17 cellular contexts compared by ENCODE assay signal in the genomic region with DNA sequence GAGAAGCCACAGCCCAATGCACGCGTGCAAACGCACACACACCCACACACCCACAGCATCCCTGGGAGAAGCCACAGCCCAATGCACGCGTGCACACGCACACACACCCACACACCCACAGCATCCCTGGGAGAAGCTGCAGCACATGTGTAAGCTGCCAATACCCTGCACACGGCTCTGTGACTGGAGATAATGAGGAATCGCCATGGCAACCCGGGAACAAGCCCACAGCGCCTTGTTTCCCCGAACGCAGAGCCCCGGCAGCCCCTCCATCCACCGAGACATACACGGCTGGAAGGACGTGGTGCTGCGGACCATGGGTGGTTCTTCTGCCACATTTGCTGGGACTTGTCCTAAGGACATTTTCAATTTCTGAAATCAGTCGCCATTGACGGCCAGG.
DNase-seq lines count a peak whose midpoint lies in the region; ATAC-seq lines count a peak whose summit lies in the region.
"Had no signal": no experiment of that assay in that cellular context is flagged by ENCODE, and none has a peak within 500 bp of the region (broad histone marks: within the 10 kb centered on the region; RNA-seq: fewer than 3 reads in every experiment).

No MANE protein-coding gene starts in this region.

- no peak overlapping the region for H4K8ac ChIP-seq in neuronal stem cell (ENCODE audit: low read depth, low read length)

- no peak overlapping the region for H3K4me2 ChIP-seq in neuronal stem cell (ENCODE audit: insufficient read depth, low read length, poor library complexity, severe bottlenecking)
- H3K4me2 ChIP-seq: A549 had no signal

- WGBS in neuronal stem cell (ENCODE audit: extremely low coverage in 2 of 2, insufficient read length in 2 of 2, insufficient replicate concordance in 1 of 2), 2 donors = no CpG with 5 or more reads among the region's 19 CpGs

- H4K91ac ChIP-seq in neuronal stem cell (ENCODE audit: low read depth, low read length, poor library complexity) = no peak overlapping the region

- H3K9ac ChIP-seq in neuronal stem cell (ENCODE audit: low read depth, low read length, poor library complexity) = no peak overlapping the region

- no peak overlapping the region for H2BK15ac ChIP-seq in neuronal stem cell (ENCODE audit: low read length)

- H3K36me3 ChIP-seq in neuronal stem cell (replicated peaks in 1 of 2; ENCODE audit: control insufficient read depth in 2 of 2, insufficient read depth in 2 of 2, low read length in 2 of 2) = no peaks in the 10 kb centered on the region

- no peak overlapping the region for H2BK12ac ChIP-seq in neuronal stem cell (ENCODE audit: low read length)

- H3K4me3 ChIP-seq in neuronal stem cell (ENCODE audit: low read length in 2 of 2) = no peak overlapping the region
- H3K4me3 ChIP-seq: A549 had no signal

- H3K27me3 ChIP-seq in neuronal stem cell (ENCODE audit: control insufficient read depth in 3 of 3, insufficient read depth in 3 of 3, low read depth in 1 of 3, low read length in 3 of 3) = no peaks in the 10 kb centered on the region

- H3K27ac ChIP-seq in angular gyrus (ENCODE audit: low read depth, low read length) (peak overlapping the region; percentile 34), neuronal stem cell (replicated peaks; ENCODE audit: low read length) (no peak overlapping the region)
- H3K27ac ChIP-seq: A549 had no signal

- no peak overlapping the region for H2AK5ac ChIP-seq in neuronal stem cell (ENCODE audit: low read depth, low read length)

- peak; percentile 53 for DNase-seq in activated effector memory CD4-positive, alpha-beta T cell treated with anti-CD3 and anti-CD28 coated beads, Interleukin-2, amount 50 U/mL, for 16 hours
- DNase-seq in activated effector memory CD4-positive, alpha-beta T cell treated with Interleukin-2 at 50 U/mL for 16 hours = no peak
- peak; percentile 11 for DNase-seq in neuronal stem cell (ENCODE audit: low spot score)
- DNase-seq in SHP77 treated with DMSO at 0.1 percent for 48 hours (lab: John Stamatoyannopoulos, UW) = no peak
- DNase-seq in C1 segment of cervical spinal cord (lab: John Stamatoyannopoulos, UW) = no peak
- DNase-seq: COR-L47, GOT3, KG1, NCI-H146, NCI-H2081, NCI-H526 treated with DMSO at 0.1 percent for 48 hours, OCI-M1, SIG-M5 had no signal

- peaks cover 0 to 2% of the 10 kb centered on the region in 2 donors for H3K4me1 ChIP-seq in neuronal stem cell (ENCODE audit: control insufficient read depth in 2 of 2, insufficient read depth in 1 of 2, low read depth in 1 of 2, low read length in 2 of 2)
- H3K4me1 ChIP-seq: A549 had no signal

- no peak for ATAC-seq in HG02981 (IDR thresholded peaks at IDR 0.05; ENCODE audit: unreplicated experiment)
- ATAC-seq: A549, HepG2 had no signal

- no peak overlapping the region for H2BK120ac ChIP-seq in neuronal stem cell (ENCODE audit: low read depth, low read length)

- H3K9me3 ChIP-seq in neuronal stem cell (replicated peaks in 1 of 2; ENCODE audit: control insufficient read depth in 2 of 2, insufficient read depth in 1 of 2, low read depth in 1 of 2, low read length in 2 of 2) = no peaks in the 10 kb centered on the region
- H3K9me3 ChIP-seq: A549 had no signal

- H3K14ac ChIP-seq in neuronal stem cell (ENCODE audit: low read length) = no peak overlapping the region

- no peak overlapping the region for H2BK5ac ChIP-seq in neuronal stem cell (ENCODE audit: low read length)

- no peak overlapping the region for H3K18ac ChIP-seq in neuronal stem cell (ENCODE audit: low read length)

- no peak overlapping the region for H3K23ac ChIP-seq in neuronal stem cell (ENCODE audit: low read depth, low read length, poor library complexity)

- no peak overlapping the region for H2AFZ ChIP-seq in neuronal stem cell (ENCODE audit: low read length)

- H3K79me1 ChIP-seq in neuronal stem cell (ENCODE audit: low read depth, low read length) = no peaks in the 10 kb centered on the region

- H3K4ac ChIP-seq in neuronal stem cell (ENCODE audit: low read length) = no peak overlapping the region

Comparison
In these comparisons a context has a peak if more than half of its experiments do, and no peak if none do; other contexts are left out.
1. DNase-seq: peak in activated effector memory CD4-positive, alpha-beta T cell treated with anti-CD3 and anti-CD28 coated beads, Interleukin-2, amount 50 U/mL, for 16 hours (single experiment) and neuronal stem cell (single experiment); none in activated effector memory CD4-positive, alpha-beta T cell treated with Interleukin-2 at 50 U/mL for 16 hours (single experiment), SHP77 treated with DMSO at 0.1 percent for 48 hours (single experiment) and C1 segment of cervical spinal cord (0 of 14).